In the genomic region with DNA sequence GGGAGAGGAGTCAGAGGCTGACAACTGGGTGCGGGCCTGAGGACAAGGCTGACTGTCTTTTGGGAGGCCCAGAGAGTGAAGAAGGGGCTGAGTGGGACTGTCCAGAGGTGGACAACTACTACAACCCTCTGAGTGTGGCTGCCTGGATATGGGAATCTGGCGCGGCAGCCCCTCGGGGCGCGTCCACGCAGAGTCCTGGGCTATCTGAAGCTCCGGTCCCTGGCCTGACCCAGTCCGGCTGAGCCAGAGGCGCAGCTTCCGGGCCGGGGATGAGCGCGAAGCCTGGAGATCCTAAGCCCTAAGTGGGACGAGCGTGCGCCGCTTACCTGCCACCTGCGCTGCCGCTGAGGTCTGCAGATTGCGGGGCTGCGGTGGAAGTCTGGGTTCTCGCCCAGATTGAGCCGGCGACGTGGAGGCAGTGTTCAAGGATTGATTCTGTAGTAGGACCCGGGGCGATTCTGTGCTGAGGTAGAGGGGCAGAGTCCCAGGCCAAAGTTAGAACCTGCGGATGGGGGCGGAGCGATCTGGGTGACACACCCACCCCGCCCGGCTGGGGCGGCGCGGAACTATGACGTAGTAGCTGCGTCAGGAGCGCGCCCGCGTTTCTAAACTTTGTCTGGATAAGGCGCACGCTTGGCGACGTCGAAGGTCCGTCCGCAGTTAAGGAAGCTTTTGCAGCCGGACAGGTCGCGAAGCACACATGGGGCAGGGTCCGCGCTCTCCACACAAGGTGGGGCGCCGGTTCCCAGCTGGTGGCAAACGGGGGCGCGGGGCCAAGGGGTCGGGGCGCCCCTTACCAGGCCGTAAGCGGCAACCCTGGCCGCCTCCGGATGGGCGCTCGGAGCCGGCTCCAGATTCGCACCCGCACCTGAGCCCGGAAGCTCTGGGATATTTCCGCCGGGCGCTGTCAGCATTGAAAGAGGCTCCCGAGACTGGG, we compare ENCODE assay signal across 1 cellular context.
TF ChIP-seq lines count a peak whose summit lies in the region.

A gene (minus strand): TSS at position 526 of the 937 bp plus-strand sequence. CDS start 674 bp downstream, outside the sequence.
A gene with protein sequence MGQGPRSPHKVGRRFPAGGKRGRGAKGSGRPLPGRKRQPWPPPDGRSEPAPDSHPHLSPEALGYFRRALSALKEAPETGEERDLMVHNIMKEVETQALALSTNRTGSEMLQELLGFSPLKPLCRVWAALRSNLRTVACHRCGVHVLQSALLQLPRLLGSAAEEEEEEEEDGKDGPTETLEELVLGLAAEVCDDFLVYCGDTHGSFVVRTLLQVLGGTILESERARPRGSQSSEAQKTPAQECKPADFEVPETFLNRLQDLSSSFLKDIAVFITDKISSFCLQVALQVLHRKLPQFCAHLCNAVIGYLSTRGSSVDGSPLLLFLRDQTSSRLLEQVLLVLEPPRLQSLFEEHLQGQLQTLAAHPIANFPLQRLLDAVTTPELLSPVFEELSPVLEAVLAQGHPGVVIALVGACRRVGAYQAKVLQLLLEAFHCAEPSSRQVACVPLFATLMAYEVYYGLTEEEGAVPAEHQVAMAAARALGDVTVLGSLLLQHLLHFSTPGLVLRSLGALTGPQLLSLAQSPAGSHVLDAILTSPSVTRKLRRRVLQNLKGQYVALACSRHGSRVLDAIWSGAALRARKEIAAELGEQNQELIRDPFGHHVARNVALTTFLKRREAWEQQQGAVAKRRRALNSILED (plus strand): TSS at position 596 of the 937 bp plus-strand sequence. CDS start 105 bp downstream, at position 701.

TF ChIP-seq in HEK293, 187 proteins besides CTCF, POLR2A, EP300 and RAD21 (continued from another document and continues in another):
- TF ChIP-seq ZNF426 (tag by site-specific recombination; IDR thresholded peaks at IDR 0.05), result no peak
- TF ChIP-seq ZNF558 (tag by site-specific recombination; IDR thresholded peaks at IDR 0.05), result no peak
- TF ChIP-seq YY1 (tag by site-specific recombination; IDR thresholded peaks at IDR 0.05), result no peak
- no peak for TF ChIP-seq BCL11B (tag by site-specific recombination; IDR thresholded peaks at IDR 0.05; ENCODE audit: low read depth)
- TF ChIP-seq, protein P1, sequence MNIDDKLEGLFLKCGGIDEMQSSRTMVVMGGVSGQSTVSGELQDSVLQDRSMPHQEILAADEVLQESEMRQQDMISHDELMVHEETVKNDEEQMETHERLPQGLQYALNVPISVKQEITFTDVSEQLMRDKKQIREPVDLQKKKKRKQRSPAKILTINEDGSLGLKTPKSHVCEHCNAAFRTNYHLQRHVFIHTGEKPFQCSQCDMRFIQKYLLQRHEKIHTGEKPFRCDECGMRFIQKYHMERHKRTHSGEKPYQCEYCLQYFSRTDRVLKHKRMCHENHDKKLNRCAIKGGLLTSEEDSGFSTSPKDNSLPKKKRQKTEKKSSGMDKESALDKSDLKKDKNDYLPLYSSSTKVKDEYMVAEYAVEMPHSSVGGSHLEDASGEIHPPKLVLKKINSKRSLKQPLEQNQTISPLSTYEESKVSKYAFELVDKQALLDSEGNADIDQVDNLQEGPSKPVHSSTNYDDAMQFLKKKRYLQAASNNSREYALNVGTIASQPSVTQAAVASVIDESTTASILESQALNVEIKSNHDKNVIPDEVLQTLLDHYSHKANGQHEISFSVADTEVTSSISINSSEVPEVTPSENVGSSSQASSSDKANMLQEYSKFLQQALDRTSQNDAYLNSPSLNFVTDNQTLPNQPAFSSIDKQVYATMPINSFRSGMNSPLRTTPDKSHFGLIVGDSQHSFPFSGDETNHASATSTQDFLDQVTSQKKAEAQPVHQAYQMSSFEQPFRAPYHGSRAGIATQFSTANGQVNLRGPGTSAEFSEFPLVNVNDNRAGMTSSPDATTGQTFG (tag by site-specific recombination; IDR thresholded peaks at IDR 0.05; ENCODE audit: borderline replicate concordance), result no peak
- TF ChIP-seq ZNF791 (tag by site-specific recombination; IDR thresholded peaks at IDR 0.05), result no peak
- TF ChIP-seq ZNF521 (tag by site-specific recombination; IDR thresholded peaks at IDR 0.05), result no peak
- no peak for TF ChIP-seq ZNF169 (tag by site-specific recombination; IDR thresholded peaks at IDR 0.05)
- TF ChIP-seq, protein P2, sequence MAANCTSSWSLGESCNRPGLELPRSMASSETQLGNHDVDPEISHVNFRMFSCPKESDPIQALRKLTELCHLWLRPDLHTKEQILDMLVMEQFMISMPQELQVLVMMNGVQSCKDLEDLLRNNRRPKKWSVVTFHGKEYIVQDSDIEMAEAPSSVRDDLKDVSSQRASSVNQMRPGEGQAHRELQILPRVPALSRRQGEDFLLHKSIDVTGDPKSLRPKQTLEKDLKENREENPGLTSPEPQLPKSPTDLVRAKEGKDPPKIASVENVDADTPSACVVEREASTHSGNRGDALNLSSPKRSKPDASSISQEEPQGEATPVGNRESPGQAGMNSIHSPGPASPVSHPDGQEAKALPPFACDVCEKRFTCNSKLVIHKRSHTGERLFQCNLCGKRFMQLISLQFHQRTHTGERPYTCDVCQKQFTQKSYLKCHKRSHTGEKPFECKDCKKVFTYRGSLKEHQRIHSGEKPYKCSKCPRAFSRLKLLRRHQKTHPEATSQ (tag by site-specific recombination; IDR thresholded peaks at IDR 0.05), result no peak
- TF ChIP-seq, protein P3, sequence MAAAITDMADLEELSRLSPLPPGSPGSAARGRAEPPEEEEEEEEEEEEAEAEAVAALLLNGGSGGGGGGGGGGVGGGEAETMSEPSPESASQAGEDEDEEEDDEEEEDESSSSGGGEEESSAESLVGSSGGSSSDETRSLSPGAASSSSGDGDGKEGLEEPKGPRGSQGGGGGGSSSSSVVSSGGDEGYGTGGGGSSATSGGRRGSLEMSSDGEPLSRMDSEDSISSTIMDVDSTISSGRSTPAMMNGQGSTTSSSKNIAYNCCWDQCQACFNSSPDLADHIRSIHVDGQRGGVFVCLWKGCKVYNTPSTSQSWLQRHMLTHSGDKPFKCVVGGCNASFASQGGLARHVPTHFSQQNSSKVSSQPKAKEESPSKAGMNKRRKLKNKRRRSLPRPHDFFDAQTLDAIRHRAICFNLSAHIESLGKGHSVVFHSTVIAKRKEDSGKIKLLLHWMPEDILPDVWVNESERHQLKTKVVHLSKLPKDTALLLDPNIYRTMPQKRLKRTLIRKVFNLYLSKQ (tag by site-specific recombination; IDR thresholded peaks at IDR 0.05; ENCODE audit: borderline replicate concordance), result no peak
- TF ChIP-seq, protein P4, sequence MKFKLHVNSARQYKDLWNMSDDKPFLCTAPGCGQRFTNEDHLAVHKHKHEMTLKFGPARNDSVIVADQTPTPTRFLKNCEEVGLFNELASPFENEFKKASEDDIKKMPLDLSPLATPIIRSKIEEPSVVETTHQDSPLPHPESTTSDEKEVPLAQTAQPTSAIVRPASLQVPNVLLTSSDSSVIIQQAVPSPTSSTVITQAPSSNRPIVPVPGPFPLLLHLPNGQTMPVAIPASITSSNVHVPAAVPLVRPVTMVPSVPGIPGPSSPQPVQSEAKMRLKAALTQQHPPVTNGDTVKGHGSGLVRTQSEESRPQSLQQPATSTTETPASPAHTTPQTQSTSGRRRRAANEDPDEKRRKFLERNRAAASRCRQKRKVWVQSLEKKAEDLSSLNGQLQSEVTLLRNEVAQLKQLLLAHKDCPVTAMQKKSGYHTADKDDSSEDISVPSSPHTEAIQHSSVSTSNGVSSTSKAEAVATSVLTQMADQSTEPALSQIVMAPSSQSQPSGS (tag by site-specific recombination; IDR thresholded peaks at IDR 0.05; ENCODE audit: low read depth), result peak; percentile 94
- TF ChIP-seq, protein P5, sequence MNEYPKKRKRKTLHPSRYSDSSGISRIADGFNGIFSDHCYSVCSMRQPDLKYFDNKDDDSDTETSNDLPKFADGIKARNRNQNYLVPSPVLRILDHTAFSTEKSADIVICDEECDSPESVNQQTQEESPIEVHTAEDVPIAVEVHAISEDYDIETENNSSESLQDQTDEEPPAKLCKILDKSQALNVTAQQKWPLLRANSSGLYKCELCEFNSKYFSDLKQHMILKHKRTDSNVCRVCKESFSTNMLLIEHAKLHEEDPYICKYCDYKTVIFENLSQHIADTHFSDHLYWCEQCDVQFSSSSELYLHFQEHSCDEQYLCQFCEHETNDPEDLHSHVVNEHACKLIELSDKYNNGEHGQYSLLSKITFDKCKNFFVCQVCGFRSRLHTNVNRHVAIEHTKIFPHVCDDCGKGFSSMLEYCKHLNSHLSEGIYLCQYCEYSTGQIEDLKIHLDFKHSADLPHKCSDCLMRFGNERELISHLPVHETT (tag by site-specific recombination; IDR thresholded peaks at IDR 0.05), result peak; percentile 38; the same call in 1 of the 2 replicates
- no peak for TF ChIP-seq ZNF114 (tag by site-specific recombination; IDR thresholded peaks at IDR 0.05)
- TF ChIP-seq, protein P6, sequence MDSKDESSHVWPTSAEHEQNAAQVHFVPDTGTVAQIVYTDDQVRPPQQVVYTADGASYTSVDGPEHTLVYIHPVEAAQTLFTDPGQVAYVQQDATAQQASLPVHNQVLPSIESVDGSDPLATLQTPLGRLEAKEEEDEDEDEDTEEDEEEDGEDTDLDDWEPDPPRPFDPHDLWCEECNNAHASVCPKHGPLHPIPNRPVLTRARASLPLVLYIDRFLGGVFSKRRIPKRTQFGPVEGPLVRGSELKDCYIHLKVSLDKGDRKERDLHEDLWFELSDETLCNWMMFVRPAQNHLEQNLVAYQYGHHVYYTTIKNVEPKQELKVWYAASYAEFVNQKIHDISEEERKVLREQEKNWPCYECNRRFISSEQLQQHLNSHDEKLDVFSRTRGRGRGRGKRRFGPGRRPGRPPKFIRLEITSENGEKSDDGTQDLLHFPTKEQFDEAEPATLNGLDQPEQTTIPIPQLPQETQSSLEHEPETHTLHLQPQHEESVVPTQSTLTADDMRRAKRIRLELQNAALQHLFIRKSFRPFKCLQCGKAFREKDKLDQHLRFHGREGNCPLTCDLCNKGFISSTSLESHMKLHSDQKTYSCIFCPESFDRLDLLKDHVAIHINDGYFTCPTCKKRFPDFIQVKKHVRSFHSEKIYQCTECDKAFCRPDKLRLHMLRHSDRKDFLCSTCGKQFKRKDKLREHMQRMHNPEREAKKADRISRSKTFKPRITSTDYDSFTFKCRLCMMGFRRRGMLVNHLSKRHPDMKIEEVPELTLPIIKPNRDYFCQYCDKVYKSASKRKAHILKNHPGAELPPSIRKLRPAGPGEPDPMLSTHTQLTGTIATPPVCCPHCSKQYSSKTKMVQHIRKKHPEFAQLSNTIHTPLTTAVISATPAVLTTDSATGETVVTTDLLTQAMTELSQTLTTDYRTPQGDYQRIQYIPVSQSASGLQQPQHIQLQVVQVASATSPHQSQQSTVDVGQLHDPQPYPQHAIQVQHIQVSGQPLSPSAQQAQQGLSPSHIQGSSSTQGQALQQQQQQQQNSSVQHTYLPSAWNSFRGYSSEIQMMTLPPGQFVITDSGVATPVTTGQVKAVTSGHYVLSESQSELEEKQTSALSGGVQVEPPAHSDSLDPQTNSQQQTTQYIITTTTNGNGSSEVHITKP (tag by site-specific recombination; IDR thresholded peaks at IDR 0.05), result no peak
- no peak for TF ChIP-seq ZNF274 (IDR thresholded peaks at IDR 0.05; ENCODE audit: low read length)
- no peak for TF ChIP-seq ZNF274 (tag by site-specific recombination; IDR thresholded peaks at IDR 0.05; ENCODE audit: borderline replicate concordance)
- TF ChIP-seq, protein P7, sequence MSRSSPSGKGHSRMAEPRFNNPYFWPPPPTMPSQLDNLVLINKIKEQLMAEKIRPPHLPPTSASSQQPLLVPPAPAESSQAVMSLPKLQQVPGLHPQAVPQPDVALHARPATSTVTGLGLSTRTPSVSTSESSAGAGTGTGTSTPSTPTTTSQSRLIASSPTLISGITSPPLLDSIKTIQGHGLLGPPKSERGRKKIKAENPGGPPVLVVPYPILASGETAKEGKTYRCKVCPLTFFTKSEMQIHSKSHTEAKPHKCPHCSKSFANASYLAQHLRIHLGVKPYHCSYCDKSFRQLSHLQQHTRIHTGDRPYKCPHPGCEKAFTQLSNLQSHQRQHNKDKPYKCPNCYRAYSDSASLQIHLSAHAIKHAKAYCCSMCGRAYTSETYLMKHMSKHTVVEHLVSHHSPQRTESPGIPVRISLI (tag by site-specific recombination; IDR thresholded peaks at IDR 0.05), result no peak
- no peak for TF ChIP-seq SCRT1 (tag by site-specific recombination; IDR thresholded peaks at IDR 0.05; ENCODE audit: borderline replicate concordance)
- no peak for TF ChIP-seq SALL2 (tag by site-specific recombination; IDR thresholded peaks at IDR 0.05; ENCODE audit: borderline replicate concordance)
- TF ChIP-seq ZNF529 (tag by site-specific recombination; IDR thresholded peaks at IDR 0.05; ENCODE audit: insufficient replicate concordance), result no peak
- no peak for TF ChIP-seq HOXA7 (CRISPR knock-in tag; IDR thresholded peaks at IDR 0.05; ENCODE audit: borderline replicate concordance)
- TF ChIP-seq, protein P8, sequence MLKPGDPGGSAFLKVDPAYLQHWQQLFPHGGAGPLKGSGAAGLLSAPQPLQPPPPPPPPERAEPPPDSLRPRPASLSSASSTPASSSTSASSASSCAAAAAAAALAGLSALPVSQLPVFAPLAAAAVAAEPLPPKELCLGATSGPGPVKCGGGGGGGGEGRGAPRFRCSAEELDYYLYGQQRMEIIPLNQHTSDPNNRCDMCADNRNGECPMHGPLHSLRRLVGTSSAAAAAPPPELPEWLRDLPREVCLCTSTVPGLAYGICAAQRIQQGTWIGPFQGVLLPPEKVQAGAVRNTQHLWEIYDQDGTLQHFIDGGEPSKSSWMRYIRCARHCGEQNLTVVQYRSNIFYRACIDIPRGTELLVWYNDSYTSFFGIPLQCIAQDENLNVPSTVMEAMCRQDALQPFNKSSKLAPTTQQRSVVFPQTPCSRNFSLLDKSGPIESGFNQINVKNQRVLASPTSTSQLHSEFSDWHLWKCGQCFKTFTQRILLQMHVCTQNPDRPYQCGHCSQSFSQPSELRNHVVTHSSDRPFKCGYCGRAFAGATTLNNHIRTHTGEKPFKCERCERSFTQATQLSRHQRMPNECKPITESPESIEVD (tag by site-specific recombination; IDR thresholded peaks at IDR 0.05), result no peak
- TF ChIP-seq PRDM1 (tag by site-specific recombination; IDR thresholded peaks at IDR 0.05), result no peak
- no peak for TF ChIP-seq ZFP41 (tag by site-specific recombination; IDR thresholded peaks at IDR 0.05; ENCODE audit: borderline replicate concordance)
- TF ChIP-seq ZNF146 (tag by site-specific recombination; IDR thresholded peaks at IDR 0.05), result no peak
- TF ChIP-seq ZNF571 (tag by site-specific recombination; IDR thresholded peaks at IDR 0.05), result no peak
- TF ChIP-seq REPIN1 (tag by site-specific recombination; IDR thresholded peaks at IDR 0.05; ENCODE audit: low read depth), result no peak
- TF ChIP-seq GLIS1 (tag by site-specific recombination; IDR thresholded peaks at IDR 0.05), result no peak
- no peak for TF ChIP-seq ZNF792 (tag by site-specific recombination; IDR thresholded peaks at IDR 0.05)
- TF ChIP-seq ZNF112 (tag by site-specific recombination; IDR thresholded peaks at IDR 0.05), result no peak
- no peak for TF ChIP-seq SCRT2 (tag by site-specific recombination; IDR thresholded peaks at IDR 0.05)
- TF ChIP-seq ZNF155 (tag by site-specific recombination; IDR thresholded peaks at IDR 0.05), result no peak
- no peak for TF ChIP-seq ZNF785 (tag by site-specific recombination; IDR thresholded peaks at IDR 0.05)
- no peak for TF ChIP-seq FEZF1 (tag by site-specific recombination; IDR thresholded peaks at IDR 0.05)
- no peak for TF ChIP-seq ZNF548 (tag by site-specific recombination; IDR thresholded peaks at IDR 0.05)
- no peak for TF ChIP-seq ZNF76 (tag by site-specific recombination; IDR thresholded peaks at IDR 0.05; ENCODE audit: borderline replicate concordance, low read depth)
- no peak for TF ChIP-seq ZNF10 (tag by site-specific recombination; IDR thresholded peaks at IDR 0.05)
- TF ChIP-seq ZNF544 (tag by site-specific recombination; IDR thresholded peaks at IDR 0.05), result no peak
- TF ChIP-seq WT1 (tag by site-specific recombination; IDR thresholded peaks at IDR 0.05), result no peak
- TF ChIP-seq, protein P9, sequence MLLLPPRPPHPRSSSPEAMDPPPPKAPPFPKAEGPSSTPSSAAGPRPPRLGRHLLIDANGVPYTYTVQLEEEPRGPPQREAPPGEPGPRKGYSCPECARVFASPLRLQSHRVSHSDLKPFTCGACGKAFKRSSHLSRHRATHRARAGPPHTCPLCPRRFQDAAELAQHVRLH (tag by site-specific recombination; IDR thresholded peaks at IDR 0.05), result no peak
- TF ChIP-seq KLF1 (tag by site-specific recombination; IDR thresholded peaks at IDR 0.05), result peak; percentile 87
